Comparison of ENCODE assay signal across 20 cellular contexts in genomic region chr4:67573193-67573592, GRCh38. TPM values are rescaled to one million over a fixed set of nuclear protein-coding genes. Genes with fewer than 3 reads are reported as not detected.
DNase-seq lines count a peak whose midpoint lies in the region; ATAC-seq and TF ChIP-seq lines count a peak whose summit lies in the region.
"Had no signal": no experiment of that assay in that cellular context is flagged by ENCODE, and none has a peak within 500 bp of the region (broad histone marks: within the 10 kb centered on the region; RNA-seq: fewer than 3 reads in every experiment).

No MANE protein-coding gene starts in this region.

- H3K9me3 ChIP-seq in upper lobe of left lung: no peaks in the 10 kb centered on the region
- H3K9me3 ChIP-seq: Caco-2, SJCRH30 had no signal

- no peaks in the 10 kb centered on the region for H3K4me1 ChIP-seq in upper lobe of left lung
- H3K4me1 ChIP-seq: Caco-2, neural progenitor cell had no signal

- H3K36me3 Mint-ChIP-seq in activated T-cell treated with anti-CD3 and anti-CD28 coated beads, Interleukin-2, amount 50 U/mL, for 4 hours (ENCODE audit: insufficient read depth): no peaks in the 10 kb centered on the region
- no peaks in the 10 kb centered on the region for H3K36me3 Mint-ChIP-seq in activated T-cell treated with anti-CD3 and anti-CD28 coated beads, Interleukin-2, amount 50 U/mL, for 24 hours (ENCODE audit: low read depth)
- H3K36me3 Mint-ChIP-seq in activated CD8-positive, alpha-beta T cell treated with anti-CD3 and anti-CD28 coated beads, Interleukin-2, amount 10 ng/mL, durations not matched to agents 7 days and 5 days (ENCODE audit: low read depth): peaks cover 39% of the 10 kb centered on the region
- H3K36me3 Mint-ChIP-seq in stimulated activated effector memory CD8-positive, alpha-beta T cell treated with anti-CD3 and anti-CD28 coated beads, Interleukin-12 subunit alpha, Interleukin-12 subunit beta, amount 100 ng/mL, for 72 hours: no peaks in the 10 kb centered on the region
- H3K36me3 Mint-ChIP-seq: neural progenitor cell had no signal

- H3K36me3 ChIP-seq in upper lobe of left lung: no peaks in the 10 kb centered on the region
- H3K36me3 ChIP-seq: neural progenitor cell, SJCRH30 had no signal

- H3K4me1 Mint-ChIP-seq in activated T-cell treated with anti-CD3 and anti-CD28 coated beads, Interleukin-2, amount 50 U/mL, for 4 hours (ENCODE audit: low read depth): peaks cover 44% of the 10 kb centered on the region
- peaks cover 43% of the 10 kb centered on the region for H3K4me1 Mint-ChIP-seq in activated T-cell treated with anti-CD3 and anti-CD28 coated beads, Interleukin-2, amount 50 U/mL, for 24 hours (ENCODE audit: low read depth)
- peaks cover 44% of the 10 kb centered on the region for H3K4me1 Mint-ChIP-seq in activated CD8-positive, alpha-beta T cell treated with anti-CD3 and anti-CD28 coated beads, Interleukin-2, amount 10 ng/mL, durations not matched to agents 7 days and 5 days (ENCODE audit: low read depth)
- H3K4me1 Mint-ChIP-seq in stimulated activated effector memory CD8-positive, alpha-beta T cell treated with anti-CD3 and anti-CD28 coated beads, Interleukin-12 subunit alpha, Interleukin-12 subunit beta, amount 100 ng/mL, for 72 hours: no peaks in the 10 kb centered on the region
- H3K4me1 Mint-ChIP-seq: neural progenitor cell had no signal

- H3K27ac Mint-ChIP-seq in activated T-cell treated with anti-CD3 and anti-CD28 coated beads, Interleukin-2, amount 50 U/mL, for 24 hours: no peak overlapping the region
- H3K27ac Mint-ChIP-seq in activated CD8-positive, alpha-beta T cell treated with anti-CD3 and anti-CD28 coated beads, Interleukin-2, amount 10 ng/mL, durations not matched to agents 7 days and 5 days: peak overlapping the region; percentile 0
- no peak overlapping the region for H3K27ac Mint-ChIP-seq in stimulated activated effector memory CD8-positive, alpha-beta T cell treated with anti-CD3 and anti-CD28 coated beads, Interleukin-12 subunit alpha, Interleukin-12 subunit beta, amount 100 ng/mL, for 72 hours
- H3K27ac Mint-ChIP-seq: neural progenitor cell had no signal

- ATAC-seq in activated T-cell treated with anti-CD3 and anti-CD28 coated beads, Interleukin-2, amount 50 U/mL, for 4 hours: peak; percentile 33 to 47
- peak; percentile 55 for ATAC-seq in activated CD8-positive, alpha-beta T cell treated with anti-CD3 and anti-CD28 coated beads, Interleukin-2, amount 10 ng/mL, durations not matched to agents 7 days and 5 days
- peak; percentile 62 for ATAC-seq in stimulated activated effector memory CD8-positive, alpha-beta T cell treated with anti-CD3 and anti-CD28 coated beads, Interleukin-12 subunit alpha, Interleukin-12 subunit beta, amount 100 ng/mL, for 72 hours
- ATAC-seq in upper lobe of left lung (ENCODE audit: low FRiP score in 2 of 2): no peak
- ATAC-seq: GM12878, PC-3 had no signal

- no peak for DNase-seq in activated T-cell treated with anti-CD3 and anti-CD28 coated beads, Interleukin-2, amount 50 U/mL, for 4 hours
- DNase-seq in activated T-cell treated with anti-CD3 and anti-CD28 coated beads, Interleukin-2, amount 50 U/mL, for 24 hours: no peak
- peak; percentile 43 for DNase-seq in KBM-7
- no peak for DNase-seq in activated CD8-positive, alpha-beta T cell treated with anti-CD3 and anti-CD28 coated beads, Interleukin-2, amount 10 ng/mL, durations not matched to agents 7 days and 5 days
- no peak for DNase-seq in stimulated activated effector memory CD8-positive, alpha-beta T cell treated with anti-CD3 and anti-CD28 coated beads, Interleukin-12 subunit alpha, Interleukin-12 subunit beta, amount 100 ng/mL, for 72 hours (ENCODE audit: low spot score in 2 of 2)
- DNase-seq in upper lobe of left lung: no peak
- no peak for DNase-seq in NCI-H2171 treated with DMSO at 0.1 percent for 48 hours (lab: John Stamatoyannopoulos, UW)
- DNase-seq in SW480 (ENCODE audit: low spot score): no peak
- DNase-seq: Caco-2; caudate nucleus; mesendoderm; NCI-H510A; PC-3; retina; SJCRH30; stimulated activated CD4-positive, alpha-beta T cell treated with anti-CD3 and anti-CD28 coated beads, Interleukin-15, amount 100 ng/mL, for 24 hours; substantia nigra had no signal

- no peak overlapping the region for H3K4me3 ChIP-seq in upper lobe of left lung
- H3K4me3 ChIP-seq: GM12878, neural progenitor cell, SJCRH30 had no signal

- CTCF ChIA-PET in activated CD8-positive, alpha-beta T cell treated with anti-CD3 and anti-CD28 coated beads, Interleukin-2, amount 10 ng/mL, durations not matched to agents 7 days and 5 days (lab: Charles Lee): interaction anchor here (1.0 kb wide), 1 partner anchor 174 kb away, joined by 3 read pairs; no protein-coding TSS in a partner anchor

- TF ChIP-seq POLR2A in upper lobe of left lung (IDR thresholded peaks at IDR 0.05): no peak

- no peak for TF ChIP-seq CTCF in upper lobe of left lung (IDR thresholded peaks at IDR 0.05)

- H3K27me3 ChIP-seq in upper lobe of left lung: no peaks in the 10 kb centered on the region
- H3K27me3 ChIP-seq: neural progenitor cell, SJCRH30 had no signal

- H3K27ac ChIP-seq in upper lobe of left lung: no peak overlapping the region
- H3K27ac ChIP-seq: neural progenitor cell, SJCRH30 had no signal

- no peak overlapping the region for H3K4me3 Mint-ChIP-seq in activated T-cell treated with anti-CD3 and anti-CD28 coated beads, Interleukin-2, amount 50 U/mL, for 4 hours
- no peak overlapping the region for H3K4me3 Mint-ChIP-seq in activated T-cell treated with anti-CD3 and anti-CD28 coated beads, Interleukin-2, amount 50 U/mL, for 24 hours
- H3K4me3 Mint-ChIP-seq in activated CD8-positive, alpha-beta T cell treated with anti-CD3 and anti-CD28 coated beads, Interleukin-2, amount 10 ng/mL, durations not matched to agents 7 days and 5 days: no peak overlapping the region
- no peak overlapping the region for H3K4me3 Mint-ChIP-seq in stimulated activated effector memory CD8-positive, alpha-beta T cell treated with anti-CD3 and anti-CD28 coated beads, Interleukin-12 subunit alpha, Interleukin-12 subunit beta, amount 100 ng/mL, for 72 hours
- H3K4me3 Mint-ChIP-seq: neural progenitor cell had no signal

- no peaks in the 10 kb centered on the region for H3K27me3 Mint-ChIP-seq in activated T-cell treated with anti-CD3 and anti-CD28 coated beads, Interleukin-2, amount 50 U/mL, for 4 hours (ENCODE audit: low read depth)
- H3K27me3 Mint-ChIP-seq in activated T-cell treated with anti-CD3 and anti-CD28 coated beads, Interleukin-2, amount 50 U/mL, for 24 hours: no peaks in the 10 kb centered on the region
- H3K27me3 Mint-ChIP-seq in activated CD8-positive, alpha-beta T cell treated with anti-CD3 and anti-CD28 coated beads, Interleukin-2, amount 10 ng/mL, durations not matched to agents 7 days and 5 days (ENCODE audit: low read depth): no peaks in the 10 kb centered on the region

- POLR2A ChIA-PET in activated CD8-positive, alpha-beta T cell treated with anti-CD3 and anti-CD28 coated beads, Interleukin-2, amount 10 ng/mL, durations not matched to agents 7 days and 5 days (lab: Charles Lee): interaction anchor here (0.5 kb wide), 1 partner anchor 43 kb away, joined by 3 read pairs; no protein-coding TSS in a partner anchor

- H3K9me3 Mint-ChIP-seq in activated T-cell treated with anti-CD3 and anti-CD28 coated beads, Interleukin-2, amount 50 U/mL, for 4 hours: no peaks in the 10 kb centered on the region
- H3K9me3 Mint-ChIP-seq in activated T-cell treated with anti-CD3 and anti-CD28 coated beads, Interleukin-2, amount 50 U/mL, for 24 hours: no peaks in the 10 kb centered on the region
- no peaks in the 10 kb centered on the region for H3K9me3 Mint-ChIP-seq in activated CD8-positive, alpha-beta T cell treated with anti-CD3 and anti-CD28 coated beads, Interleukin-2, amount 10 ng/mL, durations not matched to agents 7 days and 5 days (ENCODE audit: insufficient read depth)
- no peaks in the 10 kb centered on the region for H3K9me3 Mint-ChIP-seq in stimulated activated effector memory CD8-positive, alpha-beta T cell treated with anti-CD3 and anti-CD28 coated beads, Interleukin-12 subunit alpha, Interleukin-12 subunit beta, amount 100 ng/mL, for 72 hours
- H3K9me3 Mint-ChIP-seq: neural progenitor cell had no signal

- TF ChIP-seq EP300 in upper lobe of left lung (IDR thresholded peaks at IDR 0.05): no peak

- in situ Hi-C loops in KBM-7 (cut with MboI; ENCODE audit: low pct_unique_long_range_greater_than_20kb, low sequenced_read_pairs): no loop called here

RNA-seq across cellular contexts. Expression of gene STAP1, which starts 14.7 kb away (rescaled TPM):
- 1 to 10 TPM; 1.3 to 3.7 (median 2.7) TPM for total RNA-seq in activated T-cell treated with anti-CD3 and anti-CD28 coated beads, Interleukin-2, amount 50 U/mL, for 4 hours
- 10 to 100 TPM; 22.3 to 23.1 TPM for total RNA-seq in activated CD8-positive, alpha-beta T cell treated with anti-CD3 and anti-CD28 coated beads, Interleukin-2, amount 10 ng/mL, durations not matched to agents 7 days and 5 days
- 1 to 10 TPM in 3 of 6 donors, under 1 TPM in 1, not detected in 2; 0.89 to 2.7 (median 1.7) TPM for total RNA-seq in upper lobe of left lung
- total RNA-seq: Caco-2, LHCN-M2, PC-3 had no signal

RNA-seq across cellular contexts. Expression of gene CENPC, which starts 27.9 kb away (rescaled TPM):
- total RNA-seq in activated T-cell treated with anti-CD3 and anti-CD28 coated beads, Interleukin-2, amount 50 U/mL, for 4 hours: 10 to 100 TPM in 2 of 3 donors, 1 to 10 TPM in 1; 9.2 to 13.3 (median 10.2) TPM
- total RNA-seq in activated CD8-positive, alpha-beta T cell treated with anti-CD3 and anti-CD28 coated beads, Interleukin-2, amount 10 ng/mL, durations not matched to agents 7 days and 5 days: 10 to 100 TPM; 33.2 to 33.7 TPM
- 10 to 100 TPM; 13.6 to 75.4 (median 18.5) TPM for total RNA-seq in upper lobe of left lung

Comparison
In these comparisons a context has a peak if more than half of its experiments do, and no peak if none do; other contexts are left out.
1. ATAC-seq: peak in activated T-cell treated with anti-CD3 and anti-CD28 coated beads, Interleukin-2, amount 50 U/mL, for 4 hours (2 of 2), activated CD8-positive, alpha-beta T cell treated with anti-CD3 and anti-CD28 coated beads, Interleukin-2, amount 10 ng/mL, durations not matched to agents 7 days and 5 days (single experiment) and stimulated activated effector memory CD8-positive, alpha-beta T cell treated with anti-CD3 and anti-CD28 coated beads, Interleukin-12 subunit alpha, Interleukin-12 subunit beta, amount 100 ng/mL, for 72 hours (single experiment); none in upper lobe of left lung (0 of 2).
2. RNA of gene STAP1, which starts 14.7 kb away (total RNA-seq): 22.3 to 23.1 TPM in activated CD8-positive, alpha-beta T cell treated with anti-CD3 and anti-CD28 coated beads, Interleukin-2, amount 10 ng/mL, durations not matched to agents 7 days and 5 days; 1.3 to 3.7 TPM in activated T-cell treated with anti-CD3 and anti-CD28 coated beads, Interleukin-2, amount 50 U/mL, for 4 hours and 0.89 to 2.7 TPM in upper lobe of left lung; every median in the first group is over 4 times any median in the second.